11 cellular contexts compared by ENCODE assay signal in the genomic region with DNA sequence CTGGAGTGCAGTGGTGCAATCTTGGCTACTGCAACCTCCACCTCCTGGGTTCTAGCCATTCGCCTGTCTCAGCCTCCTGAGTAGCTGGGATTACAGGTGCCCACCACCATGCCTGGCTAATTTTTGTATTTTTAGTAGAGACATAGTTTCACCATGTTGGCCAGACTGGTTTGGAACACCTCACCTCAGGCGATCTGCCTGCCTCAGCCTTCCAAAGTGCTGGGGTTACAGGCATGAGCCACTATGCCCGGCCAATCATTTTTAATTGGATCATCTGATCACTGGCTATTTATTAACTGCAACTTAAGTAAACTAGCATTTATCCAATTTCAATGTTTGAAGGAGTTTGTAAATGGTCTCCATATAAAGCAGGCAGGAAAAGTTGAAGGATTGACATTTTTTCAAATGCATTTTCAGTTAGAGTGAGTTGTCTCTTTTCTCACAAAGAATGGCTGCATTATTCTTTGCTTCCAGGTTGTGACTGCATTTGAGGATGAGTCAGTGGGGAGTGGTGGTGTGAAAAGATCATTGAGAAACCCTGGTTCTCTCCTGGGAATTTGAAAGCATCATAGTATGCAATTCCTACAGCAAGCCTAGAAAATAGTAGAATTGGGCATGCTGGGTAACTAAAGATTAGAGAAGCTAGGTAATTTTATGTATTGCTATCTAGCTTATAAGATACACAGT.
DNase-seq lines count a peak whose midpoint lies in the region; ATAC-seq and TF ChIP-seq lines count a peak whose summit lies in the region.
"Had no signal": no experiment of that assay in that cellular context is flagged by ENCODE, and none has a peak within 500 bp of the region (broad histone marks: within the 10 kb centered on the region; RNA-seq: fewer than 3 reads in every experiment).

No MANE protein-coding gene starts in this region.

- no peak overlapping the region for H3K23ac ChIP-seq in mesendoderm (ENCODE audit: low read length)

- no peak overlapping the region for H3K4me3 ChIP-seq in MG63
- no peak overlapping the region for H3K4me3 ChIP-seq in mesendoderm (ENCODE audit: low read length)
- no peak overlapping the region for H3K4me3 ChIP-seq in body of pancreas
- H3K4me3 ChIP-seq: vagina had no signal

- DNase-seq in AG20443 (ENCODE audit: low spot score), result peak; percentile 87
- peak; percentile 53 for DNase-seq in MG63
- peak; percentile 6 for DNase-seq in dermis blood vessel endothelial cell
- DNase-seq in mesendoderm, result peak; percentile 70
- no peak for DNase-seq in ecto neural progenitor cell (ENCODE audit: low spot score)
- DNase-seq in body of pancreas, result no peak
- no peak for DNase-seq in DMS 273 treated with DMSO at 0.1 percent for 48 hours (lab: John Stamatoyannopoulos, UW)
- DNase-seq: anterior cingulate cortex, NCI-H748 treated with DMSO at 0.1 percent for 48 hours had no signal

- no peak overlapping the region for H2BK5ac ChIP-seq in mesendoderm (ENCODE audit: low read length)

- no peak for ATAC-seq in body of pancreas
- ATAC-seq in HG03135 (IDR thresholded peaks at IDR 0.05; ENCODE audit: unreplicated experiment), result no peak

- no peak overlapping the region for H4K8ac ChIP-seq in mesendoderm (ENCODE audit: low read depth, low read length)

- H3K4me1 ChIP-seq in mesendoderm (ENCODE audit: control insufficient read depth, low read depth, low read length) (no peaks in the 10 kb centered on the region), body of pancreas (no peaks in the 10 kb centered on the region)
- H3K4me1 ChIP-seq: vagina had no signal

- no peak overlapping the region for H3K4me2 ChIP-seq in mesendoderm (ENCODE audit: low read length)

- H3K27me3 ChIP-seq in MG63 (no peaks in the 10 kb centered on the region), mesendoderm (ENCODE audit: insufficient read depth, low read length, poor library complexity) (no peaks in the 10 kb centered on the region), body of pancreas (no peaks in the 10 kb centered on the region)
- H3K27me3 ChIP-seq: vagina had no signal

- no peak overlapping the region for H2BK15ac ChIP-seq in mesendoderm (replicated peaks; ENCODE audit: low read depth)

- no peak overlapping the region for H3K9ac ChIP-seq in mesendoderm (ENCODE audit: low read length)

- H3K27ac ChIP-seq in mesendoderm (ENCODE audit: low read depth, low read length), result no peak overlapping the region
- no peak overlapping the region for H3K27ac ChIP-seq in body of pancreas
- H3K27ac ChIP-seq: vagina had no signal

- H3K79me2 ChIP-seq in mesendoderm (ENCODE audit: control insufficient read depth, insufficient read depth, low read length), result no peaks in the 10 kb centered on the region

- no peak for TF ChIP-seq POLR2A in body of pancreas (IDR thresholded peaks at IDR 0.05)

- H4K5ac ChIP-seq in mesendoderm (ENCODE audit: low read length), result no peak overlapping the region

- intact Hi-C loops in body of pancreas (cut with DNase I), result no loop called here

- no peak overlapping the region for H3K4ac ChIP-seq in mesendoderm (ENCODE audit: low read depth, low read length)

- H2BK120ac ChIP-seq in mesendoderm (ENCODE audit: low read depth, low read length), result no peak overlapping the region

- TF ChIP-seq CTCF in body of pancreas (IDR thresholded peaks at IDR 0.05), result no peak

- no CpG with 5 or more reads among the region's 3 CpGs for WGBS in mesendoderm (ENCODE audit: extremely low coverage, insufficient coverage, low lambda C conversion rate)
- WGBS in body of pancreas, 2 donors, result 78 to 81% methylated on average over 3 of the region's 3 CpGs

- H3K56ac ChIP-seq in mesendoderm (ENCODE audit: low read length), result no peak overlapping the region

- H3K79me1 ChIP-seq in mesendoderm (ENCODE audit: low read length), result no peaks in the 10 kb centered on the region

- H3K36me3 ChIP-seq in MG63 (no peaks in the 10 kb centered on the region), mesendoderm (ENCODE audit: control insufficient read depth, insufficient read depth, low read length) (no peaks in the 10 kb centered on the region), body of pancreas (replicated peaks in 1 of 2; ENCODE audit: insufficient read depth in 1 of 2, low read depth in 2 of 2) (no peaks in the 10 kb centered on the region)
- H3K36me3 ChIP-seq: vagina had no signal

- no peak overlapping the region for H3K18ac ChIP-seq in mesendoderm (ENCODE audit: low read length)

- H3K9me3 ChIP-seq in MG63 (no peaks in the 10 kb centered on the region), body of pancreas (no peaks in the 10 kb centered on the region)
- H3K9me3 ChIP-seq: vagina had no signal

- no peak overlapping the region for H2AK5ac ChIP-seq in mesendoderm (ENCODE audit: low read length)

Comparison
In these comparisons a context has a peak if more than half of its experiments do, and no peak if none do; other contexts are left out.
1. DNase-seq: peak in AG20443 (single experiment), MG63 (single experiment), dermis blood vessel endothelial cell (single experiment) and mesendoderm (single experiment); none in ecto neural progenitor cell (single experiment), body of pancreas (0 of 4) and DMS 273 treated with DMSO at 0.1 percent for 48 hours (single experiment).